In genomic region chr1:52702886-52703787, GRCh38 we compare ENCODE assay signal across 1 cellular context.
A peak's percentile ranks its signal among the peaks of the same experiment; 100 is the strongest.
TF ChIP-seq lines count a peak whose summit lies in the region.

No MANE protein-coding gene starts in this region.

TF ChIP-seq in HepG2, 621 proteins besides CTCF, POLR2A, EP300 and RAD21 (continued from another document and continues in another):
- TF ChIP-seq KLF15 (CRISPR knock-in tag; IDR thresholded peaks at IDR 0.05; ENCODE audit: borderline replicate concordance) (no peak), ZNF776 (CRISPR knock-in tag; IDR thresholded peaks at IDR 0.05) (peak; percentile 52; the same call in 1 of the 2 replicates), ZNF674 (CRISPR knock-in tag; IDR thresholded peaks at IDR 0.05; ENCODE audit: low read depth) (no peak), GATAD1 (CRISPR knock-in tag; IDR thresholded peaks at IDR 0.05) (peak; percentile 65; the same call in 1 of the 2 replicates), ZNF530 (CRISPR knock-in tag; IDR thresholded peaks at IDR 0.05; ENCODE audit: low read depth) (peak; percentile 66; the same call in 1 of the 2 replicates), CCDC6 (CRISPR knock-in tag; IDR thresholded peaks at IDR 0.05) (peak; percentile 77; the same call in 1 of the 2 replicates), ZNF792 (CRISPR knock-in tag; IDR thresholded peaks at IDR 0.05) (peak; percentile 72; the same call in 1 of the 2 replicates), ZNF382 (CRISPR knock-in tag; IDR thresholded peaks at IDR 0.05; ENCODE audit: borderline replicate concordance) (no peak), SSRP1 (CRISPR knock-in tag; IDR thresholded peaks at IDR 0.05) (peak; percentile 30; the same call in 1 of the 2 replicates), HNRNPLL (IDR thresholded peaks at IDR 0.05; ENCODE audit: low read depth, low read length, poor library complexity, severe bottlenecking) (peak; percentile 19), TEAD3 (CRISPR knock-in tag; optimal IDR thresholded peaks at IDR 0.05; ENCODE audit: borderline replicate concordance) (peak; percentile 12), SETDB1 (CRISPR knock-in tag; IDR thresholded peaks at IDR 0.05; ENCODE audit: borderline replicate concordance) (no peak), ZNF800 (CRISPR knock-in tag; IDR thresholded peaks at IDR 0.05) (peak; percentile 51; the same call in 1 of the 2 replicates), ZNF609 (CRISPR knock-in tag; IDR thresholded peaks at IDR 0.05; ENCODE audit: borderline replicate concordance) (peak; percentile 68; the same call in 1 of the 2 replicates), ZC3H4 (CRISPR knock-in tag; IDR thresholded peaks at IDR 0.05; ENCODE audit: borderline replicate concordance) (no peak), NR0B2 (CRISPR knock-in tag; IDR thresholded peaks at IDR 0.05) (no peak; the same call in 1 of the 2 replicates), ADNP (CRISPR knock-in tag; IDR thresholded peaks at IDR 0.05) (no peak), NFATC3 (CRISPR knock-in tag; IDR thresholded peaks at IDR 0.05) (peak; percentile 94; the same call in 1 of the 2 replicates), ZNF235 (CRISPR knock-in tag; IDR thresholded peaks at IDR 0.05; ENCODE audit: borderline replicate concordance) (no peak), ZNF317 (CRISPR knock-in tag; IDR thresholded peaks at IDR 0.05) (peak; percentile 79), TBP (CRISPR knock-in tag; IDR thresholded peaks at IDR 0.05) (no peak), ZNF816 (CRISPR knock-in tag; IDR thresholded peaks at IDR 0.05; ENCODE audit: borderline replicate concordance) (no peak; the same call in 1 of the 2 replicates), SMC3 (IDR thresholded peaks at IDR 0.05; ENCODE audit: low read length) (no peak; the same call in 1 of the 2 replicates), POGZ (CRISPR knock-in tag; IDR thresholded peaks at IDR 0.05) (no peak; the same call in 1 of the 2 replicates), FOXP1 (IDR thresholded peaks at IDR 0.05) (no peak), FOXP1 (CRISPR knock-in tag; IDR thresholded peaks at IDR 0.05) (no peak), ZSCAN9 (CRISPR knock-in tag; IDR thresholded peaks at IDR 0.05; ENCODE audit: borderline replicate concordance) (peak; percentile 55; the same call in 1 of the 2 replicates), PREB (CRISPR knock-in tag; IDR thresholded peaks at IDR 0.05) (no peak), HNF1A (IDR thresholded peaks at IDR 0.05; ENCODE audit: low read depth) (no peak), HNF1A (CRISPR knock-in tag; IDR thresholded peaks at IDR 0.05; ENCODE audit: borderline replicate concordance) (0 out of 2 replicates have a peak, but pooled peaks have one; percentile 56), ZNF577 (CRISPR knock-in tag; IDR thresholded peaks at IDR 0.05; ENCODE audit: borderline replicate concordance, low read depth) (no peak), SRY (CRISPR knock-in tag; IDR thresholded peaks at IDR 0.05) (peak; percentile 81), ZNF891 (CRISPR knock-in tag; IDR thresholded peaks at IDR 0.05) (peak; percentile 90), NFYB (CRISPR knock-in tag; IDR thresholded peaks at IDR 0.05) (peak; percentile 85), KLF11 (CRISPR knock-in tag; IDR thresholded peaks at IDR 0.05) (0 out of 2 replicates have a peak, but pooled peaks have one; percentile 25), ZNF34 (CRISPR knock-in tag; IDR thresholded peaks at IDR 0.05; ENCODE audit: borderline replicate concordance) (no peak), SMARCC2 (IDR thresholded peaks at IDR 0.05) (no peak), ZNF225 (CRISPR knock-in tag; IDR thresholded peaks at IDR 0.05) (peak; percentile 87), MEIS2 (CRISPR knock-in tag; IDR thresholded peaks at IDR 0.05) (peak; percentile 83), TBL1XR1 (IDR thresholded peaks at IDR 0.05; ENCODE audit: borderline replicate concordance, low read length, partially characterized antibody) (no peak), ZNF615 (CRISPR knock-in tag; IDR thresholded peaks at IDR 0.05; ENCODE audit: borderline replicate concordance) (peak; percentile 87; the same call in 1 of the 2 replicates), ZFP1 (CRISPR knock-in tag; IDR thresholded peaks at IDR 0.05) (no peak), FOXC1 (CRISPR knock-in tag; IDR thresholded peaks at IDR 0.05; ENCODE audit: borderline replicate concordance) (peak; percentile 98), ZNF672 (CRISPR knock-in tag; IDR thresholded peaks at IDR 0.05) (no peak), ZNF414 (CRISPR knock-in tag; IDR thresholded peaks at IDR 0.05) (peak; percentile 95), CEBPB (IDR thresholded peaks at IDR 0.05; ENCODE audit: borderline replicate concordance, low read depth, low read length) (peak; percentile 94), ISL2 (CRISPR knock-in tag; IDR thresholded peaks at IDR 0.05) (no peak; the same call in none of the 2 replicates), ZNF7 (CRISPR knock-in tag; IDR thresholded peaks at IDR 0.05) (no peak), TFDP1 (CRISPR knock-in tag; IDR thresholded peaks at IDR 0.05; ENCODE audit: borderline replicate concordance) (peak; percentile 85; the same call in 1 of the 2 replicates), ZBTB39 (CRISPR knock-in tag; IDR thresholded peaks at IDR 0.05) (peak; percentile 89), MBD4 (IDR thresholded peaks at IDR 0.05; ENCODE audit: borderline replicate concordance, low read length) (no peak), ZSCAN29 (CRISPR knock-in tag; conservative IDR thresholded peaks at IDR 0.05) (peak; percentile 100), ZFP41 (CRISPR knock-in tag; IDR thresholded peaks at IDR 0.05; ENCODE audit: borderline replicate concordance) (peak; percentile 80)
